8 cellular contexts compared by ENCODE assay signal in genomic region chr1:110673805-110674336, GRCh38. TPM values are rescaled to one million over a fixed set of nuclear protein-coding genes. Genes with fewer than 3 reads are reported as not detected.
DNase-seq lines count a peak whose midpoint lies in the region; ATAC-seq and TF ChIP-seq lines count a peak whose summit lies in the region.

No MANE protein-coding gene starts in this region.

- H3K9ac ChIP-seq in mammary epithelial cell (ENCODE audit: insufficient read depth, low read length), result no peak overlapping the region

- peak overlapping the region; percentile 94 for H3K4me3 Mint-ChIP-seq in natural killer cell treated with Interleukin-12 subunit alpha and Interleukin-12 subunit beta and Interleukin-15 and Interleukin-18, amount 100 ng/mL, for 72 hours

- TF ChIP-seq CTCF in A673 (conservative IDR thresholded peaks at IDR 0.05; ENCODE audit: low read depth, low read length) (no peak), mammary epithelial cell (conservative IDR thresholded peaks at IDR 0.05 in 1 of 2, IDR thresholded peaks at IDR 0.05 in 1 of 2; ENCODE audit: extremely low read depth in 1 of 2, insufficient read depth in 1 of 2, low read depth in 1 of 2, low read length in 2 of 2) (no peak)

- H3K4me3 ChIP-seq in A673 (ENCODE audit: low read depth, low read length, poor library complexity, severe bottlenecking) (peak overlapping the region; percentile 50), mammary epithelial cell (replicated peaks in 1 of 3; ENCODE audit: insufficient read depth in 1 of 3, low read depth in 2 of 3, low read length in 3 of 3) (no peak overlapping the region)

- H3K36me3 ChIP-seq in A673 (ENCODE audit: insufficient read depth, low read length, poor library complexity, severe bottlenecking), result no peaks in the 10 kb centered on the region
- no peaks in the 10 kb centered on the region for H3K36me3 ChIP-seq in mammary epithelial cell (ENCODE audit: insufficient read depth, low read length)

- 82% methylated on average over 17 of the region's 51 CpGs for WGBS in mammary epithelial cell (ENCODE audit: low coverage, missing lambda C conversion rate)

- intact Hi-C loops in A673 (cut with micrococcal nuclease; ENCODE audit: unreplicated experiment) (no loop called here), mammary epithelial cell (cut with micrococcal nuclease) (no loop called here)

- H3K4me1 ChIP-seq in A673 (ENCODE audit: insufficient read depth, low read length, poor library complexity, severe bottlenecking) (no peaks in the 10 kb centered on the region), mammary epithelial cell (ENCODE audit: insufficient read depth, low read length) (peaks cover 9% of the 10 kb centered on the region)

- CTCF ChIA-PET in A673 (lab: Charles Lee) (no interaction called here), mammary epithelial cell (lab: Charles Lee; ENCODE audit: low non-redundant PET) (no interaction called here)

- no peaks in the 10 kb centered on the region for H3K27me3 Mint-ChIP-seq in natural killer cell treated with Interleukin-12 subunit alpha and Interleukin-12 subunit beta and Interleukin-15 and Interleukin-18, amount 100 ng/mL, for 72 hours

- no peak overlapping the region for H3K27ac Mint-ChIP-seq in natural killer cell treated with Interleukin-12 subunit alpha and Interleukin-12 subunit beta and Interleukin-15 and Interleukin-18, amount 100 ng/mL, for 72 hours

- no peak overlapping the region for H3K27ac ChIP-seq in A673 (ENCODE audit: low read depth, low read length, poor library complexity, severe bottlenecking)
- H3K27ac ChIP-seq in mammary epithelial cell (ENCODE audit: insufficient read depth, low read depth, low read length), result no peak overlapping the region

- H3K27me3 ChIP-seq in A673 (replicated peaks; ENCODE audit: insufficient read depth, low read depth, low read length, poor library complexity) (peaks cover 79% of the 10 kb centered on the region), mammary epithelial cell (ENCODE audit: insufficient read depth, low read length) (peaks cover 53% of the 10 kb centered on the region)

- in situ Hi-C loops in mammary epithelial cell (cut with MboI; ENCODE audit: low sequenced_read_pairs in 2 of 2), result no loop called here

- DNase-seq in A673 (ENCODE audit: low spot score) (no peak), RPMI8226 (peak; percentile 25), mammary epithelial cell (no peak), NCI-H446 treated with DMSO at 0.1 percent for 48 hours (lab: John Stamatoyannopoulos, UW) (no peak), NCI-H2081 (lab: John Stamatoyannopoulos, UW) (no peak)
- no peak for DNase-seq in natural killer cell treated with Interleukin-12 subunit alpha and Interleukin-12 subunit beta and Interleukin-15 and Interleukin-18, amount 100 ng/mL, for 72 hours (ENCODE audit: low spot score)

- dilution Hi-C loops in mammary epithelial cell (cut with HindIII; ENCODE audit: low sequenced_read_pairs), result no loop called here

- peak overlapping the region; percentile 71 for H3K4me2 ChIP-seq in mammary epithelial cell (ENCODE audit: insufficient read depth, low read depth, low read length)

- H4K20me1 ChIP-seq in mammary epithelial cell (ENCODE audit: insufficient read depth, low read length), result no peaks in the 10 kb centered on the region

- peak overlapping the region; percentile 39 for H2AFZ ChIP-seq in mammary epithelial cell (ENCODE audit: low read depth, low read length)

- no peaks in the 10 kb centered on the region for H3K9me3 Mint-ChIP-seq in natural killer cell treated with Interleukin-12 subunit alpha and Interleukin-12 subunit beta and Interleukin-15 and Interleukin-18, amount 100 ng/mL, for 72 hours

- BruUV-seq in A673 (replicated peaks; lab: Mats Ljungman, UMichigan) (no TSS peak), mammary epithelial cell (replicated peaks; lab: Mats Ljungman, UMichigan) (no TSS peak)

- no peaks in the 10 kb centered on the region for H3K79me2 ChIP-seq in mammary epithelial cell (ENCODE audit: insufficient read depth, low read length)

- H3K36me3 Mint-ChIP-seq in natural killer cell treated with Interleukin-12 subunit alpha and Interleukin-12 subunit beta and Interleukin-15 and Interleukin-18, amount 100 ng/mL, for 72 hours, result peaks cover 33% of the 10 kb centered on the region

- no peak for ATAC-seq in natural killer cell treated with Interleukin-12 subunit alpha and Interleukin-12 subunit beta and Interleukin-15 and Interleukin-18, amount 100 ng/mL, for 72 hours
- no peak for ATAC-seq in HG03342 (IDR thresholded peaks at IDR 0.05; ENCODE audit: unreplicated experiment)
- no peak for ATAC-seq in GM18517 (IDR thresholded peaks at IDR 0.05; ENCODE audit: unreplicated experiment)

- POLR2A ChIA-PET in A673 (lab: Charles Lee; ENCODE audit: low non-redundant PET), result no interaction called here

- H3K9me3 ChIP-seq in A673 (ENCODE audit: low read depth, low read length, poor library complexity, severe bottlenecking), result no peaks in the 10 kb centered on the region
- peaks cover 4% of the 10 kb centered on the region for H3K9me3 ChIP-seq in mammary epithelial cell (replicated peaks; ENCODE audit: insufficient read depth, low read length)

- H3K4me1 Mint-ChIP-seq in natural killer cell treated with Interleukin-12 subunit alpha and Interleukin-12 subunit beta and Interleukin-15 and Interleukin-18, amount 100 ng/mL, for 72 hours (ENCODE audit: low read depth in 2 of 2), result peaks cover 37 to 53% of the 10 kb centered on the region in 2 donors

RNA-seq across cellular contexts. Expression of gene KCNA3, which starts 0.9 kb away (rescaled TPM):
- total RNA-seq in A673 (2021) (0.15 and 0.43 TPM in 2 replicates), mammary epithelial cell (not detected)
- polyA plus RNA-seq in mammary epithelial cell, result not detected
- not detected for polyA minus RNA-seq in mammary epithelial cell
- 100 to 1,000 TPM in 1 of 2 donors, 10 to 100 TPM in 1; 65.7 to 105 TPM for total RNA-seq in natural killer cell treated with Interleukin-12 subunit alpha and Interleukin-12 subunit beta and Interleukin-15 and Interleukin-18, amount 100 ng/mL, for 72 hours

Comparison
In these comparisons a context has a peak if more than half of its experiments do, and no peak if none do; other contexts are left out.
1. RNA of gene KCNA3, which starts 0.9 kb away (total RNA-seq): 65.7 to 105 TPM in natural killer cell treated with Interleukin-12 subunit alpha and Interleukin-12 subunit beta and Interleukin-15 and Interleukin-18, amount 100 ng/mL, for 72 hours; 0.15 to 0.43 TPM in A673 and not detected in mammary epithelial cell; every median in the first group is over 10 times any median in the second.